ENCODE assay signal across 11 cellular contexts in genomic region chr19:2575734-2576481, GRCh38.
DNase-seq lines count a peak whose midpoint lies in the region; ATAC-seq, FAIRE-seq and TF ChIP-seq lines count a peak whose summit lies in the region.
"Had no signal": no experiment of that assay in that cellular context is flagged by ENCODE, and none has a peak within 500 bp of the region (broad histone marks: within the 10 kb centered on the region; RNA-seq: fewer than 3 reads in every experiment).

No MANE protein-coding gene starts in this region.

- H3K27ac ChIP-seq in coronary artery: peak overlapping the region; percentile 87 to 91
- H3K27ac ChIP-seq: epithelial cell of prostate had no signal

- DNase-seq in NCI-H1436 (lab: John Stamatoyannopoulos, UW): peak; percentile 44
- DNase-seq in NCI-H1436 treated with DMSO at 0.1 percent for 48 hours (lab: John Stamatoyannopoulos, UW): no peak
- peak; percentile 99 for DNase-seq in coronary artery (ENCODE audit: low spot score)
- DNase-seq in mesenteric fat pad (ENCODE audit: low spot score): peak; percentile 93
- DNase-seq in urothelium cell line (ENCODE audit: low spot score): no peak
- DNase-seq in NOMO-1 treated with dmso at 0.1 percent for 144 hours (lab: John Stamatoyannopoulos, UW; ENCODE audit: unreplicated experiment): no peak
- DNase-seq in NCI-H128 (lab: John Stamatoyannopoulos, UW; ENCODE audit: unreplicated experiment): no peak
- DNase-seq: 8988T, NCI-H510A treated with DMSO at 0.1 percent for 48 hours had no signal

- no peak for ATAC-seq in GM21526 (IDR thresholded peaks at IDR 0.05; ENCODE audit: low FRiP score, unreplicated experiment)

- FAIRE-seq in urothelium cell line (lab: Jason Lieb, UNC): peak; percentile 55

- no peak overlapping the region for H3K4me3 ChIP-seq in coronary artery

- no peak for TF ChIP-seq CTCF in coronary artery (IDR thresholded peaks at IDR 0.05)

Comparison
In these comparisons a context has a peak if more than half of its experiments do, and no peak if none do; other contexts are left out.
1. DNase-seq: peak in NCI-H1436 (single experiment), coronary artery (single experiment) and mesenteric fat pad (single experiment); none in NCI-H1436 treated with DMSO at 0.1 percent for 48 hours (single experiment), urothelium cell line (single experiment), NOMO-1 treated with dmso at 0.1 percent for 144 hours (single experiment) and NCI-H128 (single experiment).